ENCODE assay signal across 8 cellular contexts in the genomic region with DNA sequence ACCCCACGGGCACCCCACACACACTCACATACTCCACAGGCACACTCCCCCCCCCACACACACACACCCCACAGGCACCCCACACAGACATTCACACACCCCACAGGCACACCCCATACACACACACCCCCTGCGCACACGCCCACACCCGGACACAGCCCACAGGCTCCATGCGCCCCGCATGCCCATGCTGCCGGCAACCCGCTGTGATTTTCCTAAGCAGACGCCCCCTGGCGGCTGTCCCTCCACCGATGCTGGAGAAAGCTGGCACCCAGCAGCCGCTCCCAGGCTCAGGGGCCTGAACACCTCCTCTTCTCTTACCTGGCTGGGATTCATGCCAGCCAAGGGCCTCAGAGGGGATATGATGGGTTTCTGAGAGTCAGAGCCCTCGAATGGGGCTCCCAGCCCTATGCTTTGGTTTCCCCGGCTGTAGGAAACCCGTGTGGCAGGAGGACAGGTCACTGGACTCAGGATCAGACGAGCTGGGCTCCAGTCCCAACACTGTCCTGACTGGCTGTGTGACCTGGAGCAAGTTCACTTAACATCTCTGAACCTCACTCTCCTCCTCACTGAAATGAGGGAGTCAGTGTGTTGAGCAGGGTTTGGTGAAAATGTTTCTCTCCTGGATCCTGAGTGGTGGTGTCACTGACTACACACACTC. TPM values are rescaled to one million over a fixed set of nuclear protein-coding genes. Genes with fewer than 3 reads are reported as not detected.
DNase-seq lines count a peak whose midpoint lies in the region; ATAC-seq, FAIRE-seq and TF ChIP-seq lines count a peak whose summit lies in the region.

No MANE protein-coding gene starts in this region.

- no peaks in the 10 kb centered on the region for H3K9me3 Mint-ChIP-seq in activated CD4-positive, alpha-beta T cell treated with anti-CD3 and anti-CD28 coated beads, Interleukin-2, amount 10 ng/mL, durations not matched to agents 24 days and 14 days

- H3K36me3 ChIP-seq in HepG2 (replicated peaks in 1 of 2; ENCODE audit: control insufficient read depth in 1 of 2, insufficient read depth in 2 of 2, low read length in 2 of 2), result no peaks in the 10 kb centered on the region

- intact Hi-C loops in activated CD4-positive, alpha-beta T cell treated with anti-CD3 and anti-CD28 coated beads, Interleukin-2, amount 10 ng/mL, durations not matched to agents 24 days and 14 days (cut with micrococcal nuclease), result loop anchor here (1.0 to 2.0 kb wide), 2 partner anchors 69 to 455 kb away; no protein-coding TSS in a partner anchor
- intact Hi-C loops in HepG2 (cut with micrococcal nuclease; ENCODE audit: unreplicated experiment), result no loop called here

- in situ Hi-C loops in HepG2 (cut with HindIII; ENCODE audit: extremely low pct_ligation_motif_present, low pct_unique_long_range_greater_than_20kb), result no loop called here

- TF ChIP-seq RAD21 in HepG2 (CRISPR knock-in tag; IDR thresholded peaks at IDR 0.05), result peak; percentile 45; the same call in 1 of the 2 replicates

- no peaks in the 10 kb centered on the region for H3K9me3 ChIP-seq in HepG2 (ENCODE audit: low read length)

- ATAC-seq in HepG2, result peak; percentile 88

- no peak overlapping the region for H3K9ac ChIP-seq in HepG2 (ENCODE audit: insufficient read depth, low read depth, low read length)

- TF ChIP-seq CTCF in choroid plexus epithelial cell (conservative IDR thresholded peaks at IDR 0.05; ENCODE audit: low read depth, low read length) (peak; percentile 88), HepG2 (CRISPR knock-in tag; IDR thresholded peaks at IDR 0.05) (peak; percentile 86)

- H3K27me3 ChIP-seq in HepG2 (ENCODE audit: control insufficient read depth in 1 of 2, insufficient read depth in 2 of 2, low read length in 2 of 2), result peaks cover 0 to 4% of the 10 kb centered on the region in 2 experiments; a peak in 2 of 5 replicates

- H3K36me3 Mint-ChIP-seq in activated CD4-positive, alpha-beta T cell treated with anti-CD3 and anti-CD28 coated beads, Interleukin-2, amount 10 ng/mL, durations not matched to agents 24 days and 14 days (ENCODE audit: low read depth), result no peaks in the 10 kb centered on the region

- POLR2A ChIA-PET in HepG2 (lab: Yijun Ruan, JAX), result no interaction called here

- no peak overlapping the region for H3K4me2 ChIP-seq in HepG2 (ENCODE audit: low read depth, low read length)

- no peak overlapping the region for H3K27ac ChIP-seq in HepG2 (ENCODE audit: extremely low read length, insufficient read depth, low read length)

- H3K79me2 ChIP-seq in HepG2 (ENCODE audit: insufficient read depth, low read length), result no peaks in the 10 kb centered on the region

- no peaks in the 10 kb centered on the region for H4K20me1 ChIP-seq in HepG2 (ENCODE audit: insufficient read depth, low read length)

- FAIRE-seq in HepG2 (lab: Jason Lieb, UNC), result no peak

- BruUV-seq in HepG2 (replicated peaks; lab: Mats Ljungman, UMichigan), result no TSS peak

- H3K27me3 Mint-ChIP-seq in activated CD4-positive, alpha-beta T cell treated with anti-CD3 and anti-CD28 coated beads, Interleukin-2, amount 10 ng/mL, durations not matched to agents 24 days and 14 days, result peaks cover 3% of the 10 kb centered on the region

- whole genome bisulfite sequencing in HepG2 (ENCODE audit: low lambda C conversion rate), result 13% methylated on average over 13 of the region's 16 CpGs

- peak overlapping the region; percentile 59 for H3K27ac Mint-ChIP-seq in activated CD4-positive, alpha-beta T cell treated with anti-CD3 and anti-CD28 coated beads, Interleukin-2, amount 10 ng/mL, durations not matched to agents 24 days and 14 days

- H2AFZ ChIP-seq in HepG2 (ENCODE audit: low read length), result no peak overlapping the region

- H3K4me1 ChIP-seq in HepG2 (ENCODE audit: insufficient read depth, low read length), result no peaks in the 10 kb centered on the region

- H3K4me3 Mint-ChIP-seq in activated CD4-positive, alpha-beta T cell treated with anti-CD3 and anti-CD28 coated beads, Interleukin-2, amount 10 ng/mL, durations not matched to agents 24 days and 14 days, result no peak overlapping the region

- CTCF ChIA-PET in HepG2 (lab: Yijun Ruan, JAX; ENCODE audit: low intra/inter-chr PET ratio, low total read pairs), result interaction anchor here (0.6 to 0.9 kb wide), 2 partner anchors 69 kb away, joined by 3 read pairs; no protein-coding TSS in a partner anchor

- H3K4me3 ChIP-seq in choroid plexus epithelial cell (ENCODE audit: low read depth, low read length) (no peak overlapping the region), HepG2 (replicated peaks in 1 of 3; ENCODE audit: insufficient read depth in 1 of 3, low read depth in 2 of 3, low read length in 3 of 3) (no peak overlapping the region)

- TF ChIP-seq POLR2A in HepG2 (IDR thresholded peaks at IDR 0.05; ENCODE audit: insufficient read depth in 1 of 2, low read depth in 2 of 2, low read length in 2 of 2), result no peak

- DNase-seq in NCI-H345 (lab: John Stamatoyannopoulos, UW) (peak; percentile 46), NCI-H345 treated with DMSO at 0.1 percent for 48 hours (lab: John Stamatoyannopoulos, UW; ENCODE audit: unreplicated experiment) (no peak), NCI-H226 (peak; percentile 65), choroid plexus epithelial cell (ENCODE audit: low read depth) (peak; percentile 78), HepG2 (ENCODE audit: low spot score) (peak; percentile 54), DMS153 treated with DMSO at 0.1 percent for 48 hours (lab: John Stamatoyannopoulos, UW; ENCODE audit: unreplicated experiment) (no peak)
- peak; percentile 94 for DNase-seq in activated CD4-positive, alpha-beta T cell treated with anti-CD3 and anti-CD28 coated beads, Interleukin-2, amount 10 ng/mL, durations not matched to agents 24 days and 14 days
- DNase-seq in stimulated activated CD4-positive, alpha-beta T cell treated with anti-CD3 and anti-CD28 coated beads, TNF-alpha, amount 100 ng/mL, for 1 hour (ENCODE audit: low read depth in 3 of 3, low spot score in 1 of 3), result peak; percentile 52 to 80 (median 65)

- TF ChIP-seq EP300 in HepG2 (IDR thresholded peaks at IDR 0.05; ENCODE audit: low read depth in 2 of 2, low read length in 2 of 2) (no peak), HepG2 (CRISPR knock-in tag; IDR thresholded peaks at IDR 0.05; ENCODE audit: borderline replicate concordance) (no peak)

- H3K4me1 Mint-ChIP-seq in activated CD4-positive, alpha-beta T cell treated with anti-CD3 and anti-CD28 coated beads, Interleukin-2, amount 10 ng/mL, durations not matched to agents 24 days and 14 days, result peaks cover 34% of the 10 kb centered on the region

TF ChIP-seq in HepG2, 621 proteins besides CTCF, POLR2A, EP300 and RAD21 (continues in another document):
- TF ChIP-seq GTF2F1 (IDR thresholded peaks at IDR 0.05; ENCODE audit: low read length), result no peak

RNA-seq across cellular contexts. Expression of a gene that starts 19.6 kb away (rescaled TPM):
- not detected in 2 replicates for total RNA-seq in activated CD4-positive, alpha-beta T cell treated with anti-CD3 and anti-CD28 coated beads, Interleukin-2, amount 10 ng/mL, durations not matched to agents 24 days and 14 days
- total RNA-seq in HepG2 (2016; rRNA removed; fragmentation: Illumina TruSeq; extraction: Trizol), result not detected in 2 replicates
- total RNA-seq in HepG2 (2016; cell fraction: cytosol; rRNA removed; fragmentation: Illumina TruSeq; extraction: Trizol; ENCODE audit: low read depth), result not detected in 2 replicates
- total RNA-seq in HepG2 (2016; cell fraction: insoluble cytoplasmic fraction; rRNA removed; fragmentation: Illumina TruSeq; extraction: Trizol), result not detected in 2 replicates
- total RNA-seq in HepG2 (2016; cell fraction: membrane; rRNA removed; fragmentation: Illumina TruSeq; extraction: Trizol), result not detected in 2 replicates
- not detected in 2 replicates for total RNA-seq in HepG2 (2016; cell fraction: nucleus; rRNA removed; fragmentation: Illumina TruSeq; extraction: Trizol)
- polyA plus RNA-seq in HepG2 (2011; rRNA removed), result not detected in 2 replicates
- not detected in 2 replicates for polyA plus RNA-seq in HepG2 (2011; cell fraction: cytosol; rRNA removed)
- polyA plus RNA-seq in HepG2 (2011; cell fraction: nucleus; rRNA removed), result not detected in 2 replicates
- polyA plus RNA-seq in HepG2 (2012), result not detected in 2 replicates
- not detected in 2 replicates for polyA plus RNA-seq in HepG2 (2016; cell fraction: cytosol; fragmentation: Illumina TruSeq; extraction: Trizol; ENCODE audit: low read depth)
- polyA plus RNA-seq in HepG2 (2016; cell fraction: insoluble cytoplasmic fraction; fragmentation: Illumina TruSeq; extraction: Trizol; ENCODE audit: low read depth), result not detected in 2 replicates
- not detected in 2 replicates for polyA plus RNA-seq in HepG2 (2016; cell fraction: membrane; fragmentation: Illumina TruSeq; extraction: Trizol; ENCODE audit: low read depth)
- not detected in 2 replicates for polyA plus RNA-seq in HepG2 (2016; cell fraction: nucleus; fragmentation: Illumina TruSeq; extraction: Trizol; ENCODE audit: insufficient read depth, low read depth)
- polyA minus RNA-seq in HepG2 (2011; rRNA and poly(A)+ RNA removed; ENCODE audit: low replicate concordance), result 0.09 TPM in 1 of 2 replicates, not detected in the other
- polyA minus RNA-seq in HepG2 (2011; cell fraction: cytosol; rRNA and poly(A)+ RNA removed), result not detected in 2 replicates
- not detected in 2 replicates for polyA minus RNA-seq in HepG2 (2011; cell fraction: nucleus; rRNA and poly(A)+ RNA removed)

RNA-seq across cellular contexts. Expression of a gene that starts 50.8 kb away (rescaled TPM):
- 155 and 161 TPM in 2 replicates for total RNA-seq in activated CD4-positive, alpha-beta T cell treated with anti-CD3 and anti-CD28 coated beads, Interleukin-2, amount 10 ng/mL, durations not matched to agents 24 days and 14 days
- 43.6 and 50.2 TPM in 2 replicates for total RNA-seq in HepG2 (2016; rRNA removed; fragmentation: Illumina TruSeq; extraction: Trizol)
- total RNA-seq in HepG2 (2016; cell fraction: cytosol; rRNA removed; fragmentation: Illumina TruSeq; extraction: Trizol; ENCODE audit: low read depth), result 15.5 and 22.4 TPM in 2 replicates
- 35.4 and 49.2 TPM in 2 replicates for total RNA-seq in HepG2 (2016; cell fraction: insoluble cytoplasmic fraction; rRNA removed; fragmentation: Illumina TruSeq; extraction: Trizol)
- total RNA-seq in HepG2 (2016; cell fraction: membrane; rRNA removed; fragmentation: Illumina TruSeq; extraction: Trizol), result 44.2 and 45.8 TPM in 2 replicates
- total RNA-seq in HepG2 (2016; cell fraction: nucleus; rRNA removed; fragmentation: Illumina TruSeq; extraction: Trizol), result 44.0 and 52.2 TPM in 2 replicates
- 42.9 and 52.4 TPM in 2 replicates for polyA plus RNA-seq in HepG2 (2011; rRNA removed)
- polyA plus RNA-seq in HepG2 (2011; cell fraction: cytosol; rRNA removed), result 27.7 and 33.6 TPM in 2 replicates
- 64.4 and 73.7 TPM in 2 replicates for polyA plus RNA-seq in HepG2 (2011; cell fraction: nucleus; rRNA removed)
- 45.3 and 47.7 TPM in 2 replicates for polyA plus RNA-seq in HepG2 (2012)
- 21.2 and 23.7 TPM in 2 replicates for polyA plus RNA-seq in HepG2 (2016; cell fraction: cytosol; fragmentation: Illumina TruSeq; extraction: Trizol; ENCODE audit: low read depth)
- polyA plus RNA-seq in HepG2 (2016; cell fraction: insoluble cytoplasmic fraction; fragmentation: Illumina TruSeq; extraction: Trizol; ENCODE audit: low read depth), result 54.0 and 64.3 TPM in 2 replicates
- 40.8 and 46.7 TPM in 2 replicates for polyA plus RNA-seq in HepG2 (2016; cell fraction: membrane; fragmentation: Illumina TruSeq; extraction: Trizol; ENCODE audit: low read depth)
- polyA plus RNA-seq in HepG2 (2016; cell fraction: nucleus; fragmentation: Illumina TruSeq; extraction: Trizol; ENCODE audit: insufficient read depth, low read depth), result 98.9 and 100 TPM in 2 replicates
- polyA minus RNA-seq in HepG2 (2011; rRNA and poly(A)+ RNA removed; ENCODE audit: low replicate concordance), result 85.4 and 275 TPM in 2 replicates
- 31.4 and 37.0 TPM in 2 replicates for polyA minus RNA-seq in HepG2 (2011; cell fraction: cytosol; rRNA and poly(A)+ RNA removed)
- polyA minus RNA-seq in HepG2 (2011; cell fraction: nucleus; rRNA and poly(A)+ RNA removed), result 58.5 and 70.9 TPM in 2 replicates

Comparison
In these comparisons a context has a peak if more than half of its experiments do, and no peak if none do; other contexts are left out.
1. DNase-seq: peak in NCI-H345 (single experiment), NCI-H226 (single experiment), activated CD4-positive, alpha-beta T cell treated with anti-CD3 and anti-CD28 coated beads, Interleukin-2, amount 10 ng/mL, durations not matched to agents 24 days and 14 days (single experiment), choroid plexus epithelial cell (single experiment), HepG2 (single experiment) and stimulated activated CD4-positive, alpha-beta T cell treated with anti-CD3 and anti-CD28 coated beads, TNF-alpha, amount 100 ng/mL, for 1 hour (3 of 3); none in NCI-H345 treated with DMSO at 0.1 percent for 48 hours (single experiment) and DMS153 treated with DMSO at 0.1 percent for 48 hours (single experiment).